14 cellular contexts compared by ENCODE assay signal in genomic region chr17:39357488-39357887, GRCh38.
"Had no signal": no experiment of that assay in that cellular context is flagged by ENCODE, and none has a peak within 500 bp of the region (broad histone marks: within the 10 kb centered on the region; RNA-seq: fewer than 3 reads in every experiment).

No MANE protein-coding gene starts in this region.

- H3K9me3 Mint-ChIP-seq: activated B cell treated with CpG ODN at 0.5 μM for 24 hours; activated CD4-positive, alpha-beta T cell treated with anti-CD3 and anti-CD28 coated beads, Interleukin-2, amount 10 ng/mL, durations not matched to agents 24 days and 14 days; activated CD8-positive, alpha-beta T cell treated with anti-CD3 and anti-CD28 coated beads for 36 hours; activated naive CD4-positive, alpha-beta T cell treated with anti-CD3 and anti-CD28 coated beads for 36 hours had no signal

- H3K9me3 ChIP-seq: body of pancreas, right atrium auricular region, stomach, upper lobe of right lung had no signal

- H3K4me3 ChIP-seq: body of pancreas, coronary artery, right atrium auricular region, stomach, upper lobe of right lung had no signal

- ATAC-seq: activated CD8-positive, alpha-beta T cell treated with anti-CD3 and anti-CD28 coated beads for 36 hours; body of pancreas; foreskin keratinocyte; upper lobe of right lung had no signal

- H3K27ac ChIP-seq: body of pancreas, coronary artery, foreskin keratinocyte, right atrium auricular region, stomach, upper lobe of right lung had no signal

- H3K4me3 Mint-ChIP-seq: activated B cell treated with CpG ODN at 0.5 μM for 24 hours; activated CD4-positive, alpha-beta T cell treated with anti-CD3 and anti-CD28 coated beads, Interleukin-2, amount 10 ng/mL, durations not matched to agents 24 days and 14 days; activated CD8-positive, alpha-beta T cell treated with anti-CD3 and anti-CD28 coated beads for 36 hours; activated naive CD4-positive, alpha-beta T cell treated with anti-CD3 and anti-CD28 coated beads for 36 hours had no signal

- H3K27ac Mint-ChIP-seq: activated B cell treated with CpG ODN at 0.5 μM for 24 hours; activated CD4-positive, alpha-beta T cell treated with anti-CD3 and anti-CD28 coated beads, Interleukin-2, amount 10 ng/mL, durations not matched to agents 24 days and 14 days; activated CD8-positive, alpha-beta T cell treated with anti-CD3 and anti-CD28 coated beads for 36 hours; activated naive CD4-positive, alpha-beta T cell treated with anti-CD3 and anti-CD28 coated beads for 36 hours had no signal

- H3K36me3 ChIP-seq: right atrium auricular region, stomach, upper lobe of right lung had no signal

- H3K27me3 Mint-ChIP-seq: activated B cell treated with CpG ODN at 0.5 μM for 24 hours; activated CD4-positive, alpha-beta T cell treated with anti-CD3 and anti-CD28 coated beads, Interleukin-2, amount 10 ng/mL, durations not matched to agents 24 days and 14 days; activated CD8-positive, alpha-beta T cell treated with anti-CD3 and anti-CD28 coated beads for 36 hours had no signal

- DNase-seq: activated B cell treated with CpG ODN at 0.5 μM for 24 hours; activated CD4-positive, alpha-beta T cell treated with anti-CD3 and anti-CD28 coated beads, Interleukin-2, amount 10 ng/mL, durations not matched to agents 24 days and 14 days; activated CD8-positive, alpha-beta T cell treated with anti-CD3 and anti-CD28 coated beads for 36 hours; activated naive CD4-positive, alpha-beta T cell treated with anti-CD3 and anti-CD28 coated beads for 36 hours; activated T-cell treated with anti-CD3 and anti-CD28 coated beads, Interleukin-2, amount 50 U/mL, for 1 hour; body of pancreas; caudate nucleus; foreskin keratinocyte; hippocampal formation; midbrain; upper lobe of right lung had no signal

- H3K27me3 ChIP-seq: body of pancreas, foreskin keratinocyte, right atrium auricular region, stomach, upper lobe of right lung had no signal
